In the genomic region with DNA sequence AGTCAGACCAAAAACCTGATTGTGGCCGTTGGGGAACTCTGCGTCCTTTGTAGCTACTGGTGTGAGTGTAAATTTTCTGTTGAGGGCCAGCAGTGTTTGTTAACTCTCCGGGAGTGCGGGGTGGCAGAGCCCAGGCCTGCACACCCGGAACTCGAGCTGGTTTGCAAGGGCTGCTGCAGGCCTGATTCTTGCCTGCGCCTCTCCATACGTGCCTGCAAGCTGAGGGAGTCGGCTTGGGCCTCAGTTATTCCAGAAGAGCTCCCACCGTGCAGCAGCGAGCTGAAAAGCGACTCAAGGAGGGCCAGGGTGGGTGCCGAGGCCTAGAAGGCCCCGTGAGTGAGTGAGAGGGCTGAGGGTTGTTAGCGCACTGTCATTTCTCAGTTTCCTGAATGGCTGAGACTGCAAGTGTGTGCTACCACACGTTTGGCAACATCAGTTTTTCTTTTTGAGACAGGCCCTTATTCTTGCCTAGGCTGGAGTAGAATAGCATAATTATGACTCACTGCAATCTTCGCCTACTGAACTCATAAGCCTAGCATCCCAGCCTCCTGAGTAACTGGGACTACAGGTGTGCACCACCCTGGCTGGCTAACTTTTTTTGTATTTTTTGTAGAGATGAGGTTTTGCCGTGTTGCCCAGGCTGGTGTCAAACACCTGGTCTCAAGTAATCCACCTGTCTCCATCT, we compare ENCODE assay signal across 2 cellular contexts.
TF ChIP-seq lines count a peak whose summit lies in the region.

No MANE protein-coding gene starts in this region.

TF ChIP-seq in HepG2, 621 proteins besides CTCF, POLR2A, EP300 and RAD21 (continues in another document):
- TF ChIP-seq BORCS8-MEF2B (CRISPR knock-in tag; IDR thresholded peaks at IDR 0.05) = 0 out of 2 replicates have a peak, but pooled peaks have one; percentile 28
- TF ChIP-seq NR2F6 (IDR thresholded peaks at IDR 0.05) = no peak
- no peak for TF ChIP-seq NR2F6 (CRISPR knock-in tag; IDR thresholded peaks at IDR 0.05)
- 0 out of 2 replicates have a peak, but pooled peaks have one; percentile 15 for TF ChIP-seq ZMYM4 (CRISPR knock-in tag; IDR thresholded peaks at IDR 0.05)
- TF ChIP-seq, protein P1, sequence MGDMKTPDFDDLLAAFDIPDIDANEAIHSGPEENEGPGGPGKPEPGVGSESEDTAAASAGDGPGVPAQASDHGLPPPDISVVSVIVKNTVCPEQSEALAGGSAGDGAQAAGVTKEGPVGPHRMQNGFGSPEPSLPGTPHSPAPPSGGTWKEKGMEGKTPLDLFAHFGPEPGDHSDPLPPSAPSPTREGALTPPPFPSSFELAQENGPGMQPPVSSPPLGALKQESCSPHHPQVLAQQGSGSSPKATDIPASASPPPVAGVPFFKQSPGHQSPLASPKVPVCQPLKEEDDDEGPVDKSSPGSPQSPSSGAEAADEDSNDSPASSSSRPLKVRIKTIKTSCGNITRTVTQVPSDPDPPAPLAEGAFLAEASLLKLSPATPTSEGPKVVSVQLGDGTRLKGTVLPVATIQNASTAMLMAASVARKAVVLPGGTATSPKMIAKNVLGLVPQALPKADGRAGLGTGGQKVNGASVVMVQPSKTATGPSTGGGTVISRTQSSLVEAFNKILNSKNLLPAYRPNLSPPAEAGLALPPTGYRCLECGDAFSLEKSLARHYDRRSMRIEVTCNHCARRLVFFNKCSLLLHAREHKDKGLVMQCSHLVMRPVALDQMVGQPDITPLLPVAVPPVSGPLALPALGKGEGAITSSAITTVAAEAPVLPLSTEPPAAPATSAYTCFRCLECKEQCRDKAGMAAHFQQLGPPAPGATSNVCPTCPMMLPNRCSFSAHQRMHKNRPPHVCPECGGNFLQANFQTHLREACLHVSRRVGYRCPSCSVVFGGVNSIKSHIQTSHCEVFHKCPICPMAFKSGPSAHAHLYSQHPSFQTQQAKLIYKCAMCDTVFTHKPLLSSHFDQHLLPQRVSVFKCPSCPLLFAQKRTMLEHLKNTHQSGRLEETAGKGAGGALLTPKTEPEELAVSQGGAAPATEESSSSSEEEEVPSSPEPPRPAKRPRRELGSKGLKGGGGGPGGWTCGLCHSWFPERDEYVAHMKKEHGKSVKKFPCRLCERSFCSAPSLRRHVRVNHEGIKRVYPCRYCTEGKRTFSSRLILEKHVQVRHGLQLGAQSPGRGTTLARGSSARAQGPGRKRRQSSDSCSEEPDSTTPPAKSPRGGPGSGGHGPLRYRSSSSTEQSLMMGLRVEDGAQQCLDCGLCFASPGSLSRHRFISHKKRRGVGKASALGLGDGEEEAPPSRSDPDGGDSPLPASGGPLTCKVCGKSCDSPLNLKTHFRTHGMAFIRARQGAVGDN (CRISPR knock-in tag; IDR thresholded peaks at IDR 0.05) = peak; percentile 83
- TF ChIP-seq ETV5 (CRISPR knock-in tag; IDR thresholded peaks at IDR 0.05; ENCODE audit: borderline replicate concordance) = peak; percentile 45; the same call in 1 of the 2 replicates
- no peak for TF ChIP-seq CREB1 (IDR thresholded peaks at IDR 0.05)
- 0 out of 2 replicates have a peak, but pooled peaks have one; percentile 23 for TF ChIP-seq CREB1 (CRISPR knock-in tag; IDR thresholded peaks at IDR 0.05)
- TF ChIP-seq POGZ (CRISPR knock-in tag; IDR thresholded peaks at IDR 0.05) = 0 out of 2 replicates have a peak, but pooled peaks have one; percentile 12
- TF ChIP-seq, protein P2, sequence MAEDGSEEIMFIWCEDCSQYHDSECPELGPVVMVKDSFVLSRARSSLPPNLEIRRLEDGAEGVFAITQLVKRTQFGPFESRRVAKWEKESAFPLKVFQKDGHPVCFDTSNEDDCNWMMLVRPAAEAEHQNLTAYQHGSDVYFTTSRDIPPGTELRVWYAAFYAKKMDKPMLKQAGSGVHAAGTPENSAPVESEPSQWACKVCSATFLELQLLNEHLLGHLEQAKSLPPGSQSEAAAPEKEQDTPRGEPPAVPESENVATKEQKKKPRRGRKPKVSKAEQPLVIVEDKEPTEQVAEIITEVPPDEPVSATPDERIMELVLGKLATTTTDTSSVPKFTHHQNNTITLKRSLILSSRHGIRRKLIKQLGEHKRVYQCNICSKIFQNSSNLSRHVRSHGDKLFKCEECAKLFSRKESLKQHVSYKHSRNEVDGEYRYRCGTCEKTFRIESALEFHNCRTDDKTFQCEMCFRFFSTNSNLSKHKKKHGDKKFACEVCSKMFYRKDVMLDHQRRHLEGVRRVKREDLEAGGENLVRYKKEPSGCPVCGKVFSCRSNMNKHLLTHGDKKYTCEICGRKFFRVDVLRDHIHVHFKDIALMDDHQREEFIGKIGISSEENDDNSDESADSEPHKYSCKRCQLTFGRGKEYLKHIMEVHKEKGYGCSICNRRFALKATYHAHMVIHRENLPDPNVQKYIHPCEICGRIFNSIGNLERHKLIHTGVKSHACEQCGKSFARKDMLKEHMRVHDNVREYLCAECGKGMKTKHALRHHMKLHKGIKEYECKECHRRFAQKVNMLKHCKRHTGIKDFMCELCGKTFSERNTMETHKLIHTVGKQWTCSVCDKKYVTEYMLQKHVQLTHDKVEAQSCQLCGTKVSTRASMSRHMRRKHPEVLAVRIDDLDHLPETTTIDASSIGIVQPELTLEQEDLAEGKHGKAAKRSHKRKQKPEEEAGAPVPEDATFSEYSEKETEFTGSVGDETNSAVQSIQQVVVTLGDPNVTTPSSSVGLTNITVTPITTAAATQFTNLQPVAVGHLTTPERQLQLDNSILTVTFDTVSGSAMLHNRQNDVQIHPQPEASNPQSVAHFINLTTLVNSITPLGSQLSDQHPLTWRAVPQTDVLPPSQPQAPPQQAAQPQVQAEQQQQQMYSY (CRISPR knock-in tag; IDR thresholded peaks at IDR 0.05) = no peak
- TF ChIP-seq PAWR (CRISPR knock-in tag; IDR thresholded peaks at IDR 0.05; ENCODE audit: borderline replicate concordance) = no peak
- 0 out of 2 replicates have a peak, but pooled peaks have one; percentile 12 for TF ChIP-seq PAXIP1 (CRISPR knock-in tag; conservative IDR thresholded peaks at IDR 0.05)
- TF ChIP-seq PHF8 (CRISPR knock-in tag; IDR thresholded peaks at IDR 0.05) = peak; percentile 55; the same call in 1 of the 2 replicates
- no peak for TF ChIP-seq HIVEP1 (CRISPR knock-in tag; IDR thresholded peaks at IDR 0.05)

TF ChIP-seq in K562, 482 proteins besides CTCF, POLR2A, EP300 and RAD21:
- TF ChIP-seq CTBP1 (IDR thresholded peaks at IDR 0.05; ENCODE audit: borderline replicate concordance) (no peak), ZNF23 (CRISPR knock-in tag; IDR thresholded peaks at IDR 0.05) (no peak), GABPB1 (CRISPR knock-in tag; IDR thresholded peaks at IDR 0.05) (no peak), ZFP1 (CRISPR knock-in tag; IDR thresholded peaks at IDR 0.05) (no peak), ZNF146 (CRISPR knock-in tag; IDR thresholded peaks at IDR 0.05; ENCODE audit: unreplicated experiment) (no peak), TEAD2 (tag; IDR thresholded peaks at IDR 0.05) (no peak), HNRNPH1 (optimal IDR thresholded peaks at IDR 0.05; ENCODE audit: low read depth, low read length) (no peak)
- TF ChIP-seq, protein P3, sequence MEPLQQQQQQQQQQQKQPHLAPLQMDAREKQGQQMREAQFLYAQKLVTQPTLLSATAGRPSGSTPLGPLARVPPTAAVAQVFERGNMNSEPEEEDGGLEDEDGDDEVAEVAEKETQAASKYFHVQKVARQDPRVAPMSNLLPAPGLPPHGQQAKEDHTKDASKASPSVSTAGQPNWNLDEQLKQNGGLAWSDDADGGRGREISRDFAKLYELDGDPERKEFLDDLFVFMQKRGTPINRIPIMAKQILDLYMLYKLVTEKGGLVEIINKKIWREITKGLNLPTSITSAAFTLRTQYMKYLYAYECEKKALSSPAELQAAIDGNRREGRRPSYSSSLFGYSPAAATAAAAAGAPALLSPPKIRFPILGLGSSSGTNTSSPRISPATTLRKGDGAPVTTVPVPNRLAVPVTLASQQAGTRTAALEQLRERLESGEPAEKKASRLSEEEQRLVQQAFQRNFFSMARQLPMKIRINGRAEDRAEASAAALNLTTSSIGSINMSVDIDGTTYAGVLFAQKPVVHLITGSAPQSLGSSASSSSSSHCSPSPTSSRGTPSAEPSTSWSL (CRISPR knock-in tag; IDR thresholded peaks at IDR 0.05; ENCODE audit: borderline replicate concordance) = no peak
